ENCODE assay signal across 8 cellular contexts in the genomic region with DNA sequence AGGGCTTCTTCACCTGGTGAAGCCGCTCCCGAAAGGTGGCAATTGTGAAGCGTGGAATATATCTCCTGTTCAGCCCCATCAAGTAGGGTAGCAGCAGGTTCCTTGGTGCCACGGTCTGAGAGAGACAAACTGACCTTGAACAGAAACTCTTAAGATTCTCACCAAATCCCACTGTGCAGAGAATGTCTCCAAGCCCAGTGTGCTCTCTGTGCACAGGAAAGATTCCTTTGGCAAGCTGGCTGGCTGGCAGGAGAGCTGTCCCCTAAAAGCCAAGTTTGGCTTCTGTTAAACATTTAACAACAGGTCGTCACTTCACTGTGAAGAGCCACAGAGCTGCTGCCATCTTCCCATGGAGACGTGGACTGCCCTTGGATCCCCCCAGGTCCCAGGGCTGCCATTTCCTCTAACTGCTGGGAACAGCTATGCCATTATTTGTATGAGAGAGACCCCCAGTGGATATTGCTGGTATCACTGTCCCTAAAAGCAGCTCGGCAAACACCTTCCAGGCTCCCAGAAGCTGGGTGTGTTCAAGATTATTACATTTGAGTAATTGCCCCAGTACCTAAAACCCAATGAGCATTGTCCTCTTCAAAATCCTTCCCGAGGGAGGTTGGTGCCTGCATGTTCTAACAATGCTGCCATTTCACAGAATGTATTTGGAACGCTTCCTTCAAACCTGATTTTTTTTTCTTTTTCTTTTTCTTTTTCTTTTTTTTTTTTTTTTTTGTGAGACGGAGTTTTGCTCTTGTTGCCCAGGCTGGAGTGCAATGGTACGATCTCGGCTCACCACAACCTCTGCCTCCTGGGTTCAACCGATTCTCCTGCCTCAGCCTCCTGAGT.
DNase-seq lines count a peak whose midpoint lies in the region; ATAC-seq and TF ChIP-seq lines count a peak whose summit lies in the region.

No MANE protein-coding gene starts in this region.

- POLR2A ChIA-PET in CD8-positive, alpha-beta T cell (lab: Charles Lee), result interaction anchor here (0.7 to 1.4 kb wide), 3 partner anchors 16 to 360 kb away, joined by 3 to 8 read pairs (median 3); no protein-coding TSS in a partner anchor
- POLR2A ChIA-PET in OCI-LY7 (lab: Charles Lee), result interaction anchor here (0.6 to 0.8 kb wide), 5 partner anchors 16 to 1691 kb away, joined by 3 to 6 read pairs (median 3); no protein-coding TSS in a partner anchor

- H3K27ac Mint-ChIP-seq in CD8-positive, alpha-beta T cell, result peak overlapping the region; percentile 57

- H3K27ac ChIP-seq in CD8-positive, alpha-beta T cell (ENCODE audit: low read depth, low read length), result no peak overlapping the region
- H3K27ac ChIP-seq in KMS-11 (no peak overlapping the region), OCI-LY7 (ENCODE audit: low read depth, low read length, poor library complexity, severe bottlenecking) (no peak overlapping the region), gastroesophageal sphincter (no peak overlapping the region)

- no peaks in the 10 kb centered on the region for H3K27me3 ChIP-seq in CD8-positive, alpha-beta T cell (ENCODE audit: insufficient read depth, low read length)
- no peaks in the 10 kb centered on the region for H3K27me3 ChIP-seq in KMS-11 (ENCODE audit: insufficient read depth, low read depth)
- no peaks in the 10 kb centered on the region for H3K27me3 ChIP-seq in gastroesophageal sphincter

- H3K9me2 ChIP-seq in OCI-LY7 (ENCODE audit: insufficient read depth, low read length), result no peaks in the 10 kb centered on the region

- peak; percentile 70 for ATAC-seq in CD8-positive, alpha-beta T cell
- peak; percentile 77 for ATAC-seq in GM19455 (IDR thresholded peaks at IDR 0.05; ENCODE audit: unreplicated experiment)
- peak; percentile 49 for ATAC-seq in gastroesophageal sphincter
- ATAC-seq in omental fat pad (ENCODE audit: low FRiP score), result no peak
- ATAC-seq in HG02884 (IDR thresholded peaks at IDR 0.05; ENCODE audit: unreplicated experiment), result no peak

- peaks cover 11% of the 10 kb centered on the region for H3K4me1 ChIP-seq in CD8-positive, alpha-beta T cell (ENCODE audit: insufficient read depth, low read length)
- peaks cover 1% of the 10 kb centered on the region for H3K4me1 ChIP-seq in KMS-11 (ENCODE audit: low read depth, poor library complexity, severe bottlenecking)
- H3K4me1 ChIP-seq in OCI-LY7 (ENCODE audit: insufficient read depth, low read length, poor library complexity, severe bottlenecking), result no peaks in the 10 kb centered on the region
- H3K4me1 ChIP-seq in gastroesophageal sphincter, result peaks cover 0 to 22% (median 8%) of the 10 kb centered on the region in 3 donors

- CTCF ChIA-PET in CD8-positive, alpha-beta T cell (lab: Charles Lee), result interaction anchor here (0.6 to 14.5 kb wide), 22 partner anchors 9 to 781 kb away, joined by 3 to 162 read pairs (median 4); no protein-coding TSS in a partner anchor
- CTCF ChIA-PET in OCI-LY7 (lab: Charles Lee; ENCODE audit: unreplicated experiment), result interaction anchor here (0.5 to 4.2 kb wide), 9 partner anchors 11 to 685 kb away, joined by 3 to 26 read pairs (median 3); no protein-coding TSS in a partner anchor

- no TSS peak for BruUV-seq in OCI-LY7 (replicated peaks; lab: Mats Ljungman, UMichigan)

- H3K4me2 ChIP-seq in KMS-11, result no peak overlapping the region
- H3K4me2 ChIP-seq in OCI-LY7 (ENCODE audit: low read length), result no peak overlapping the region

- TF ChIP-seq POLR2A in gastroesophageal sphincter (IDR thresholded peaks at IDR 0.05), result no peak

- no peak overlapping the region for H3K4me3 ChIP-seq in CD8-positive, alpha-beta T cell (ENCODE audit: low read depth, low read length)
- no peak overlapping the region for H3K4me3 ChIP-seq in KMS-11 (IDR thresholded peaks at IDR 0.05; ENCODE audit: insufficient read depth, low read depth, low read length)
- H3K4me3 ChIP-seq in OCI-LY7 (ENCODE audit: low read depth, low read length, poor library complexity, severe bottlenecking), result no peak overlapping the region
- H3K4me3 ChIP-seq in gastroesophageal sphincter, result no peak overlapping the region

- no peak overlapping the region for H3K9ac ChIP-seq in KMS-11

- H3K79me2 ChIP-seq in KMS-11 (ENCODE audit: insufficient read depth, low read depth), result no peaks in the 10 kb centered on the region
- no peaks in the 10 kb centered on the region for H3K79me2 ChIP-seq in OCI-LY7 (ENCODE audit: insufficient read depth, low read depth, low read length)

- WGBS in gastroesophageal sphincter (ENCODE audit: low coverage in 1 of 2), 2 donors, result 48 to 68% methylated on average over 5 to 6 of the region's 13 CpGs

- no peaks in the 10 kb centered on the region for H3K36me3 Mint-ChIP-seq in CD8-positive, alpha-beta T cell

- H4K20me1 ChIP-seq in KMS-11 (ENCODE audit: insufficient read depth), result no peaks in the 10 kb centered on the region
- no peaks in the 10 kb centered on the region for H4K20me1 ChIP-seq in OCI-LY7 (ENCODE audit: insufficient read depth, low read length)

- no peak for TF ChIP-seq EP300 in gastroesophageal sphincter (IDR thresholded peaks at IDR 0.05)

- H3K4me3 Mint-ChIP-seq in CD8-positive, alpha-beta T cell, result no peak overlapping the region

- no peaks in the 10 kb centered on the region for H3K27me3 Mint-ChIP-seq in CD8-positive, alpha-beta T cell (ENCODE audit: low read depth)

- peak in 6 of 7 experiments; percentile 20 to 64 (median 40) for DNase-seq in CD8-positive, alpha-beta T cell
- DNase-seq in OCI-LY7 (ENCODE audit: low spot score) (peak; percentile 72), omental fat pad (ENCODE audit: low spot score) (no peak)
- peak; percentile 30 for DNase-seq in activated naive CD4-positive, alpha-beta T cell treated with Interleukin-2 at 50 U/mL for 16 hours

- peak; percentile 77 for TF ChIP-seq CTCF in CD8-positive, alpha-beta T cell (IDR thresholded peaks at IDR 0.05)
- TF ChIP-seq CTCF in KMS-11 (conservative IDR thresholded peaks at IDR 0.05; ENCODE audit: low read depth, low read length), result peak; percentile 74
- peak; percentile 87 for TF ChIP-seq CTCF in OCI-LY7 (conservative IDR thresholded peaks at IDR 0.05; ENCODE audit: low read length)
- TF ChIP-seq CTCF in gastroesophageal sphincter (IDR thresholded peaks at IDR 0.05), result peak; percentile 55 to 78 (median 76)
- peak in 2 of 3 donors; percentile 24 to 42 for TF ChIP-seq CTCF in omental fat pad (IDR thresholded peaks at IDR 0.05)

- intact Hi-C loops in CD8-positive, alpha-beta T cell (cut with DNase I, micrococcal nuclease), result loop anchor here (1.0 to 10.0 kb wide), 7 partner anchors 14 to 1364 kb away; no protein-coding TSS in a partner anchor
- intact Hi-C loops in OCI-LY7 (cut with micrococcal nuclease; ENCODE audit: unreplicated experiment), result loop anchor here (1.0 kb wide), 1 partner anchor 360 kb away; no protein-coding TSS in a partner anchor

- H2AFZ ChIP-seq in KMS-11 (ENCODE audit: low read depth) (no peak overlapping the region), OCI-LY7 (ENCODE audit: low read length) (peak overlapping the region; percentile 7; the same call in 1 of the 2 replicates)

- H3K4me1 Mint-ChIP-seq in CD8-positive, alpha-beta T cell (ENCODE audit: low read depth), result peaks cover 23% of the 10 kb centered on the region

- no peaks in the 10 kb centered on the region for H3K9me3 ChIP-seq in CD8-positive, alpha-beta T cell (ENCODE audit: low read length)
- H3K9me3 ChIP-seq in OCI-LY7 (ENCODE audit: low read length) (no peaks in the 10 kb centered on the region), gastroesophageal sphincter (no peaks in the 10 kb centered on the region)

- no peaks in the 10 kb centered on the region for H3K9me3 Mint-ChIP-seq in CD8-positive, alpha-beta T cell

- no peaks in the 10 kb centered on the region for H3K36me3 ChIP-seq in CD8-positive, alpha-beta T cell (ENCODE audit: insufficient read depth, low read length)
- H3K36me3 ChIP-seq in KMS-11 (ENCODE audit: insufficient read depth) (no peaks in the 10 kb centered on the region), OCI-LY7 (ENCODE audit: insufficient read depth, low read length) (no peaks in the 10 kb centered on the region), gastroesophageal sphincter (no peaks in the 10 kb centered on the region)

Comparison
In these comparisons a context has a peak if more than half of its experiments do, and no peak if none do; other contexts are left out.
1. ATAC-seq: peak in CD8-positive, alpha-beta T cell (single experiment), GM19455 (single experiment) and gastroesophageal sphincter (single experiment); none in omental fat pad (single experiment) and HG02884 (single experiment).
2. CTCF ChIP-seq: peak in every context shown above with its lines; median percentile 87 in OCI-LY7; 77 in CD8-positive, alpha-beta T cell; 76 in gastroesophageal sphincter; 74 in KMS-11; 33 in omental fat pad.